ENCODE assay signal across 12 cellular contexts in genomic region chr19:17795495-17795856, GRCh38. TPM values are rescaled to one million over a fixed set of nuclear protein-coding genes. Genes with fewer than 3 reads are reported as not detected.
DNase-seq lines count a peak whose midpoint lies in the region; ATAC-seq lines count a peak whose summit lies in the region.
"Had no signal": no experiment of that assay in that cellular context is flagged by ENCODE, and none has a peak within 500 bp of the region (broad histone marks: within the 10 kb centered on the region; RNA-seq: fewer than 3 reads in every experiment).

No MANE protein-coding gene starts in this region.

- peaks cover 36% of the 10 kb centered on the region for H3K4me1 Mint-ChIP-seq in activated T-helper 1 cell treated with anti-CD3 and anti-CD28 coated beads, Interleukin-12 subunit alpha, Interleukin-12 subunit beta, Interleukin-2, Interleukin-4 antibody, amounts not matched to agents 30 ng/mL and 10 ng/mL and 1 ng/mL, durations not matched to agents 14 hours and 24 hours and 36 hours (ENCODE audit: low read depth)
- peaks cover 35% of the 10 kb centered on the region for H3K4me1 Mint-ChIP-seq in stimulated activated memory B cell treated with anti-CD40 and anti-IgM and Interleukin-4, amounts not matched to agents 10 μg/mL and 1 μg/mL and 100 μg/mL, for 72 hours

- H3K27me3 Mint-ChIP-seq in activated T-helper 1 cell treated with anti-CD3 and anti-CD28 coated beads, Interleukin-12 subunit alpha, Interleukin-12 subunit beta, Interleukin-2, Interleukin-4 antibody, amounts not matched to agents 30 ng/mL and 10 ng/mL and 1 ng/mL, durations not matched to agents 14 hours and 24 hours and 36 hours (ENCODE audit: insufficient read depth), result peaks cover 17% of the 10 kb centered on the region
- H3K27me3 Mint-ChIP-seq in stimulated activated memory B cell treated with anti-CD40 and anti-IgM and Interleukin-4, amounts not matched to agents 10 μg/mL and 1 μg/mL and 100 μg/mL, for 72 hours, result peaks cover 26% of the 10 kb centered on the region

- no peak overlapping the region for H3K27ac Mint-ChIP-seq in activated T-helper 1 cell treated with anti-CD3 and anti-CD28 coated beads, Interleukin-12 subunit alpha, Interleukin-12 subunit beta, Interleukin-2, Interleukin-4 antibody, amounts not matched to agents 30 ng/mL and 10 ng/mL and 1 ng/mL, durations not matched to agents 14 hours and 24 hours and 36 hours
- H3K27ac Mint-ChIP-seq in stimulated activated memory B cell treated with anti-CD40 and anti-IgM and Interleukin-4, amounts not matched to agents 10 μg/mL and 1 μg/mL and 100 μg/mL, for 72 hours, result no peak overlapping the region
- H3K27ac Mint-ChIP-seq: activated naive CD4-positive, alpha-beta T cell treated with anti-CD3 and anti-CD28 coated beads, Interleukin-2, amount 10 ng/mL, durations not matched to agents 7 days and 5 days had no signal

- in situ Hi-C loops in HAP-1 (cut with MboI; ENCODE audit: low sequenced_read_pairs), result no loop called here

- H3K4me3 Mint-ChIP-seq in activated T-helper 1 cell treated with anti-CD3 and anti-CD28 coated beads, Interleukin-12 subunit alpha, Interleukin-12 subunit beta, Interleukin-2, Interleukin-4 antibody, amounts not matched to agents 30 ng/mL and 10 ng/mL and 1 ng/mL, durations not matched to agents 14 hours and 24 hours and 36 hours, result peak overlapping the region; percentile 22
- H3K4me3 Mint-ChIP-seq in stimulated activated memory B cell treated with anti-CD40 and anti-IgM and Interleukin-4, amounts not matched to agents 10 μg/mL and 1 μg/mL and 100 μg/mL, for 72 hours, result no peak overlapping the region
- H3K4me3 Mint-ChIP-seq: activated naive CD4-positive, alpha-beta T cell treated with anti-CD3 and anti-CD28 coated beads, Interleukin-2, amount 10 ng/mL, durations not matched to agents 7 days and 5 days had no signal

- peak overlapping the region; percentile 24 for H3K4me3 ChIP-seq in HAP-1
- peak overlapping the region; percentile 38; the same call in 1 of the 2 replicates for H3K4me3 ChIP-seq in iPS DF 6.9 (ENCODE audit: low read length)
- peak overlapping the region in 6 of 7 experiments; percentile 0 to 19 (median 12) for H3K4me3 ChIP-seq in skin epidermis

- H3K36me3 ChIP-seq in HAP-1 (replicated peaks) (no peaks in the 10 kb centered on the region), iPS DF 6.9 (ENCODE audit: control insufficient read depth, insufficient read depth, low read length) (no peaks in the 10 kb centered on the region)
- H3K36me3 ChIP-seq: left lung had no signal

- no CpG with 5 or more reads among the region's 14 CpGs for WGBS in iPS DF 6.9 (ENCODE audit: insufficient coverage, insufficient read length)

- no peaks in the 10 kb centered on the region for H3K36me3 Mint-ChIP-seq in activated T-helper 1 cell treated with anti-CD3 and anti-CD28 coated beads, Interleukin-12 subunit alpha, Interleukin-12 subunit beta, Interleukin-2, Interleukin-4 antibody, amounts not matched to agents 30 ng/mL and 10 ng/mL and 1 ng/mL, durations not matched to agents 14 hours and 24 hours and 36 hours (ENCODE audit: low read depth)
- H3K36me3 Mint-ChIP-seq in stimulated activated memory B cell treated with anti-CD40 and anti-IgM and Interleukin-4, amounts not matched to agents 10 μg/mL and 1 μg/mL and 100 μg/mL, for 72 hours, result no peaks in the 10 kb centered on the region
- H3K36me3 Mint-ChIP-seq: activated naive CD4-positive, alpha-beta T cell treated with anti-CD3 and anti-CD28 coated beads, Interleukin-2, amount 10 ng/mL, durations not matched to agents 7 days and 5 days had no signal

- peaks cover 13% of the 10 kb centered on the region for H3K4me1 ChIP-seq in HAP-1
- peaks cover 2% of the 10 kb centered on the region; the same call in 1 of the 2 replicates for H3K4me1 ChIP-seq in iPS DF 6.9 (ENCODE audit: control insufficient read depth, insufficient read depth, low read length)

- H3K9me3 ChIP-seq in HAP-1 (no peaks in the 10 kb centered on the region), iPS DF 6.9 (ENCODE audit: control insufficient read depth, insufficient read depth, low read length) (no peaks in the 10 kb centered on the region)
- H3K9me3 ChIP-seq: left lung had no signal

- no peak for ATAC-seq in stimulated activated memory B cell treated with anti-CD40 and anti-IgM and Interleukin-4, amounts not matched to agents 10 μg/mL and 1 μg/mL and 100 μg/mL, for 72 hours
- no peak for ATAC-seq in GM18517 (IDR thresholded peaks at IDR 0.05; ENCODE audit: unreplicated experiment)
- ATAC-seq: SK-N-SH treated with all-trans-retinoic acid at 6 μM for 48 hours had no signal

- intact Hi-C loops in activated T-helper 1 cell treated with anti-CD3 and anti-CD28 coated beads, Interleukin-12 subunit alpha, Interleukin-12 subunit beta, Interleukin-2, Interleukin-4 antibody, amounts not matched to agents 30 ng/mL and 10 ng/mL and 1 ng/mL, durations not matched to agents 14 hours and 24 hours and 36 hours (cut with micrococcal nuclease), result loop anchor here (5.0 kb wide), 1 partner anchor 62 kb away; the partner anchor contains the start of gene RPL18A

- H3K27ac ChIP-seq in iPS DF 6.9 (ENCODE audit: low read length), result no peak overlapping the region
- H3K27ac ChIP-seq in skin epidermis, result peak overlapping the region in 1 of 21 experiments; percentile 4
- H3K27ac ChIP-seq: left lung, parathyroid adenoma had no signal

- DNase-seq in HAP-1 (ENCODE audit: low spot score in 2 of 2) (no peak), iPS DF 6.9 (ENCODE audit: low read depth, low spot score) (no peak), KG1 (lab: John Stamatoyannopoulos, UW) (no peak)
- DNase-seq in activated T-helper 1 cell treated with anti-CD3 and anti-CD28 coated beads, Interleukin-12 subunit alpha, Interleukin-12 subunit beta, Interleukin-2, Interleukin-4 antibody, amounts not matched to agents 30 ng/mL and 10 ng/mL and 1 ng/mL, durations not matched to agents 14 hours and 24 hours and 36 hours (ENCODE audit: low spot score), result no peak
- DNase-seq: activated naive CD4-positive, alpha-beta T cell treated with anti-CD3 and anti-CD28 coated beads, Interleukin-2, amount 10 ng/mL, durations not matched to agents 7 days and 5 days; foreskin melanocyte had no signal

- H3K27me3 ChIP-seq in HAP-1 (ENCODE audit: low read depth) (peaks cover 14% of the 10 kb centered on the region), iPS DF 6.9 (ENCODE audit: control insufficient read depth, insufficient read depth, low read length) (no peaks in the 10 kb centered on the region)

- no peaks in the 10 kb centered on the region for H3K9me3 Mint-ChIP-seq in activated T-helper 1 cell treated with anti-CD3 and anti-CD28 coated beads, Interleukin-12 subunit alpha, Interleukin-12 subunit beta, Interleukin-2, Interleukin-4 antibody, amounts not matched to agents 30 ng/mL and 10 ng/mL and 1 ng/mL, durations not matched to agents 14 hours and 24 hours and 36 hours
- no peaks in the 10 kb centered on the region for H3K9me3 Mint-ChIP-seq in stimulated activated memory B cell treated with anti-CD40 and anti-IgM and Interleukin-4, amounts not matched to agents 10 μg/mL and 1 μg/mL and 100 μg/mL, for 72 hours
- H3K9me3 Mint-ChIP-seq: activated naive CD4-positive, alpha-beta T cell treated with anti-CD3 and anti-CD28 coated beads, Interleukin-2, amount 10 ng/mL, durations not matched to agents 7 days and 5 days had no signal

RNA-seq across cellular contexts. Expression of gene B3GNT3, which starts 0.5 kb away (rescaled TPM):
- not detected in 2 replicates for total RNA-seq in activated T-helper 1 cell treated with anti-CD3 and anti-CD28 coated beads, Interleukin-12 subunit alpha, Interleukin-12 subunit beta, Interleukin-2, Interleukin-4 antibody, amounts not matched to agents 30 ng/mL and 10 ng/mL and 1 ng/mL, durations not matched to agents 14 hours and 24 hours and 36 hours

RNA-seq across cellular contexts. Expression of gene INSL3, which starts 25.8 kb away (rescaled TPM):
- 8.7 and 9.3 TPM in 2 replicates for total RNA-seq in activated T-helper 1 cell treated with anti-CD3 and anti-CD28 coated beads, Interleukin-12 subunit alpha, Interleukin-12 subunit beta, Interleukin-2, Interleukin-4 antibody, amounts not matched to agents 30 ng/mL and 10 ng/mL and 1 ng/mL, durations not matched to agents 14 hours and 24 hours and 36 hours

RNA-seq across cellular contexts. Expression of gene FCHO1, which starts 44.2 kb away (rescaled TPM):
- 88.6 and 93.6 TPM in 2 replicates for total RNA-seq in activated T-helper 1 cell treated with anti-CD3 and anti-CD28 coated beads, Interleukin-12 subunit alpha, Interleukin-12 subunit beta, Interleukin-2, Interleukin-4 antibody, amounts not matched to agents 30 ng/mL and 10 ng/mL and 1 ng/mL, durations not matched to agents 14 hours and 24 hours and 36 hours

RNA-seq across cellular contexts. Expression of gene JAK3, which starts 52.3 kb away (rescaled TPM):
- total RNA-seq in activated T-helper 1 cell treated with anti-CD3 and anti-CD28 coated beads, Interleukin-12 subunit alpha, Interleukin-12 subunit beta, Interleukin-2, Interleukin-4 antibody, amounts not matched to agents 30 ng/mL and 10 ng/mL and 1 ng/mL, durations not matched to agents 14 hours and 24 hours and 36 hours, result 222 and 227 TPM in 2 replicates
